In genomic region chr6:140790109-140790508, GRCh38 we compare ENCODE assay signal across 10 cellular contexts.
"Had no signal": no experiment of that assay in that cellular context is flagged by ENCODE, and none has a peak within 500 bp of the region (broad histone marks: within the 10 kb centered on the region; RNA-seq: fewer than 3 reads in every experiment).

No MANE protein-coding gene starts in this region.

- H3K4me1 Mint-ChIP-seq: GM23338, H9 had no signal

- H3K4me3 Mint-ChIP-seq: GM23338, H9, HFFc6 had no signal

- H3K36me3 ChIP-seq: HAP-1 had no signal

- H2AFZ ChIP-seq: GM23338 had no signal

- H3K4me3 ChIP-seq: GM23338, HAP-1 had no signal

- H3K9me3 ChIP-seq: HAP-1 had no signal

- H3K4me2 ChIP-seq: GM23338 had no signal

- H3K4me1 ChIP-seq: HAP-1 had no signal

- DNase-seq: GOT3, H7, H9, HCEC 1CT, HFFc6 had no signal

- ATAC-seq: GM23338, HCT116 had no signal

- H3K9me3 Mint-ChIP-seq: GM23338, H9 had no signal

- H3K27ac Mint-ChIP-seq: GM23338, H9, HFFc6 had no signal

- FAIRE-seq: H1, H54 had no signal
